12 cellular contexts compared by ENCODE assay signal in the genomic region with DNA sequence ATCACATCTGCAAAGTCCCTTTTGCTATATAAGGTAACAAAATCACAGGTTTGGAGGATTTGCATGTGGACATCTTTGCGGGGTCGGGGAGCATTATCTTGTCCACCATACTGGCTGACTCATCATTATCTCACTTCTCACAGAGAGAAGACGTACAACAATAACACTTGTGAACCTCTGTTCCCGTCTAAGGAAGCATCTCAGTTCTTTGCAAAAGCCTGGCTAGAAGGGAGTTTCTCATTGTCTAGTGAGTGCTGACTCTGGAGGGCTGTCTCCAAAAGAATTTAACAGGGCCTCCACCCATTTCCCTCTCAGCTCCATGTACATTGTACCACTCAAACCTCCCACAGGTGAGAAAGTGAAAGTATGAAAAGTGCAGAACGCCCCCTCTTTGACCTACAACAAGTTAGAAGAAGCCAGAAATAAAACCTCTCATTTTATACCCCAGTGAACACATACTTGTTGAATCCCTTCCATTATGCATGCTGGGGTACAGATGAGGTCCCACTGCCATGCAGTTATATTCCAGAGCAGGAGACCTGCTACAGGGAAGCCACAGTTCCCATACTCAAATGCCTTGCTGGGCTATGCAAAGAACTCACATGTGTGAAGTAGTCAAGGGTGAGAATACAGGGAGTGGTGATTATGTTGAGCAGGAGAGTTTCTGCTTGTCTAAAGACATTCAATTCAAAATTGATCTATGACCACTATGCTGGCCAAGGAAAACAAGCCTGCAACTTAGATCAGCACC.
A peak's percentile ranks its signal among the peaks of the same experiment; 100 is the strongest.
DNase-seq lines count a peak whose midpoint lies in the region; ATAC-seq and TF ChIP-seq lines count a peak whose summit lies in the region.
"Had no signal": no experiment of that assay in that cellular context is flagged by ENCODE, and none has a peak within 500 bp of the region (broad histone marks: within the 10 kb centered on the region; RNA-seq: fewer than 3 reads in every experiment).

No MANE protein-coding gene starts in this region.

- TF ChIP-seq CTCF in fibroblast of pulmonary artery (IDR thresholded peaks at IDR 0.05; ENCODE audit: low read length, missing control alignments) (no peak), mucosa of descending colon (IDR thresholded peaks at IDR 0.05) (no peak), glutamatergic neuron (IDR thresholded peaks at IDR 0.05; ENCODE audit: partially characterized antibody, unreplicated experiment) (no peak)

- H3K4me2 ChIP-seq in mesendoderm (ENCODE audit: low read length) = no peak overlapping the region

- H3K56ac ChIP-seq in mesendoderm (ENCODE audit: low read length) = no peak overlapping the region

- no peaks in the 10 kb centered on the region for H3K27me3 Mint-ChIP-seq in glutamatergic neuron (ENCODE audit: unreplicated experiment)

- H3K4me3 Mint-ChIP-seq in glutamatergic neuron (ENCODE audit: unreplicated experiment) = no peak overlapping the region

- H3K4ac ChIP-seq in mesendoderm (ENCODE audit: low read depth, low read length) = no peak overlapping the region

- H3K9ac ChIP-seq in mesendoderm (ENCODE audit: low read length) = no peak overlapping the region

- no peaks in the 10 kb centered on the region for H3K27me3 ChIP-seq in mesendoderm (ENCODE audit: insufficient read depth, low read length, poor library complexity)
- H3K27me3 ChIP-seq: ovary had no signal

- H2AK5ac ChIP-seq in mesendoderm (ENCODE audit: low read length) = no peak overlapping the region

- ATAC-seq in GM18505 (IDR thresholded peaks at IDR 0.05; ENCODE audit: unreplicated experiment) (peak; percentile 63), GM21528 (IDR thresholded peaks at IDR 0.05; ENCODE audit: low FRiP score, unreplicated experiment) (peak; percentile 54), HG03521 (IDR thresholded peaks at IDR 0.05; ENCODE audit: unreplicated experiment) (peak; percentile 58), mucosa of descending colon (no peak)

- no peaks in the 10 kb centered on the region for H3K79me2 ChIP-seq in mesendoderm (ENCODE audit: control insufficient read depth, insufficient read depth, low read length)

- no peak overlapping the region for H2BK15ac ChIP-seq in mesendoderm (replicated peaks; ENCODE audit: low read depth)

- H3K4me1 ChIP-seq in mesendoderm (ENCODE audit: control insufficient read depth, low read depth, low read length) (no peaks in the 10 kb centered on the region), mucosa of descending colon (ENCODE audit: low read depth) (no peaks in the 10 kb centered on the region)

- no peak overlapping the region for H2BK120ac ChIP-seq in mesendoderm (ENCODE audit: low read depth, low read length)

- H3K4me3 ChIP-seq in fibroblast of pulmonary artery (replicated peaks; ENCODE audit: low read depth, low read length) (no peak overlapping the region), mesendoderm (ENCODE audit: low read length) (no peak overlapping the region), mucosa of descending colon (no peak overlapping the region)
- H3K4me3 ChIP-seq: ovary had no signal

- H3K4me1 Mint-ChIP-seq in glutamatergic neuron (ENCODE audit: low read depth, unreplicated experiment) = no peaks in the 10 kb centered on the region

- H4K8ac ChIP-seq in mesendoderm (ENCODE audit: low read depth, low read length) = no peak overlapping the region

- no peak overlapping the region for H3K27ac ChIP-seq in mesendoderm (ENCODE audit: low read depth, low read length)
- H3K27ac ChIP-seq: ovary had no signal

- H4K5ac ChIP-seq in mesendoderm (ENCODE audit: low read length) = no peak overlapping the region

- H3K79me1 ChIP-seq in mesendoderm (ENCODE audit: low read length) = no peaks in the 10 kb centered on the region

- no peak for TF ChIP-seq POLR2A in GM18505 (IDR thresholded peaks at IDR 0.05; ENCODE audit: borderline replicate concordance, extremely low read depth, insufficient read depth, insufficient read length)

- no peak overlapping the region for H3K27ac Mint-ChIP-seq in glutamatergic neuron (ENCODE audit: unreplicated experiment)
- H3K27ac Mint-ChIP-seq: activated T-cell treated with anti-CD3 and anti-CD28 coated beads, Interleukin-2, amount 50 U/mL, for 72 hours had no signal

- H3K36me3 Mint-ChIP-seq in glutamatergic neuron (ENCODE audit: unreplicated experiment) = peaks cover 12% of the 10 kb centered on the region

- H3K36me3 ChIP-seq in mesendoderm (ENCODE audit: control insufficient read depth, insufficient read depth, low read length) = no peaks in the 10 kb centered on the region
- H3K36me3 ChIP-seq in mucosa of descending colon (ENCODE audit: low read depth) = no peaks in the 10 kb centered on the region
- H3K36me3 ChIP-seq: ovary had no signal

- no peak overlapping the region for H3K23ac ChIP-seq in mesendoderm (ENCODE audit: low read length)

- intact Hi-C loops in mucosa of descending colon (cut with DNase I, micrococcal nuclease) = no loop called here

- no peak overlapping the region for H3K18ac ChIP-seq in mesendoderm (ENCODE audit: low read length)

- peaks cover 23% of the 10 kb centered on the region for H3K9me3 ChIP-seq in mucosa of descending colon
- H3K9me3 ChIP-seq: ovary had no signal

- H2BK5ac ChIP-seq in mesendoderm (ENCODE audit: low read length) = no peak overlapping the region

- peak; percentile 34 for DNase-seq in fibroblast of pulmonary artery (ENCODE audit: low read depth)
- no peak for DNase-seq in mesendoderm
- no peak for DNase-seq in mucosa of descending colon
- no peak for DNase-seq in COR-L47 (lab: John Stamatoyannopoulos, UW)
- DNase-seq in glutamatergic neuron = no peak
- DNase-seq: activated T-cell treated with anti-CD3 and anti-CD28 coated beads, Interleukin-2, amount 50 U/mL, for 72 hours; effector memory CD4-positive, alpha-beta T cell; NCI-H187 treated with DMSO at 0.1 percent for 48 hours; ovary had no signal

- no CpG with 5 or more reads among the region's 5 CpGs for WGBS in mesendoderm (ENCODE audit: extremely low coverage, insufficient coverage, low lambda C conversion rate)

- H3K9me3 Mint-ChIP-seq in glutamatergic neuron (ENCODE audit: unreplicated experiment) = peaks cover 1% of the 10 kb centered on the region
